Comparison of ENCODE assay signal across 11 cellular contexts in genomic region chr9:111994831-111995458, GRCh38.
A peak's percentile ranks its signal among the peaks of the same experiment; 100 is the strongest.
DNase-seq lines count a peak whose midpoint lies in the region; ATAC-seq, FAIRE-seq and TF ChIP-seq lines count a peak whose summit lies in the region.
"Had no signal": no experiment of that assay in that cellular context is flagged by ENCODE, and none has a peak within 500 bp of the region (broad histone marks: within the 10 kb centered on the region; RNA-seq: fewer than 3 reads in every experiment).

No MANE protein-coding gene starts in this region.

- peak overlapping the region; percentile 63 for H3K27ac Mint-ChIP-seq in activated CD8-positive, alpha-beta T cell treated with anti-CD3 and anti-CD28 coated beads for 36 hours
- H3K27ac Mint-ChIP-seq: immature natural killer cell had no signal

- intact Hi-C loops in activated CD8-positive, alpha-beta T cell treated with anti-CD3 and anti-CD28 coated beads for 36 hours (cut with micrococcal nuclease), result loop anchor here (2.0 kb wide), 1 partner anchor 42 kb away; no protein-coding TSS in a partner anchor

- ATAC-seq in GM18909 (IDR thresholded peaks at IDR 0.05; ENCODE audit: poor library complexity, unreplicated experiment) (peak; percentile 67), HG03460 (IDR thresholded peaks at IDR 0.05; ENCODE audit: unreplicated experiment) (no peak)
- ATAC-seq in activated CD8-positive, alpha-beta T cell treated with anti-CD3 and anti-CD28 coated beads for 36 hours, result peak; percentile 67

- no peak for DNase-seq in H54 (ENCODE audit: insufficient read length, low spot score)
- DNase-seq in activated CD8-positive, alpha-beta T cell treated with anti-CD3 and anti-CD28 coated beads for 36 hours, result no peak
- DNase-seq in mucosa of gallbladder (ENCODE audit: low spot score), result peak; percentile 54
- DNase-seq in OCI-M2 (lab: John Stamatoyannopoulos, UW; ENCODE audit: unreplicated experiment), result no peak
- DNase-seq in G401 (ENCODE audit: low spot score), result no peak
- DNase-seq in NOMO-1 treated with DMSO at 0.1 percent for 48 hours (lab: John Stamatoyannopoulos, UW; ENCODE audit: unreplicated experiment), result no peak
- DNase-seq: cerebellar nuclear complex, immature natural killer cell had no signal

- in situ Hi-C loops in G401 (cut with HindIII; ENCODE audit: low sequenced_read_pairs), result no loop called here

- no peak for TF ChIP-seq CTCF in activated CD8-positive, alpha-beta T cell treated with anti-CD3 and anti-CD28 coated beads for 36 hours (IDR thresholded peaks at IDR 0.05)

- FAIRE-seq in H54 (lab: Jason Lieb, UNC), result peak; percentile 20
- FAIRE-seq: TTC549 had no signal

- TF ChIP-seq POLR2A in H54 (IDR thresholded peaks at IDR 0.05; ENCODE audit: low read depth, low read length), result no peak

- H3K36me3 Mint-ChIP-seq in activated CD8-positive, alpha-beta T cell treated with anti-CD3 and anti-CD28 coated beads for 36 hours (ENCODE audit: low read depth), result peaks cover 3% of the 10 kb centered on the region
- H3K36me3 Mint-ChIP-seq: immature natural killer cell had no signal

- no peaks in the 10 kb centered on the region for H3K27me3 Mint-ChIP-seq in activated CD8-positive, alpha-beta T cell treated with anti-CD3 and anti-CD28 coated beads for 36 hours

- no peak overlapping the region for H3K4me3 Mint-ChIP-seq in activated CD8-positive, alpha-beta T cell treated with anti-CD3 and anti-CD28 coated beads for 36 hours
- H3K4me3 Mint-ChIP-seq: immature natural killer cell had no signal

- CTCF ChIA-PET in activated CD8-positive, alpha-beta T cell treated with anti-CD3 and anti-CD28 coated beads for 36 hours (lab: Charles Lee), result interaction anchor here (0.8 to 1.4 kb wide), 6 partner anchors 10 to 166 kb away, joined by 3 to 7 read pairs (median 4); no protein-coding TSS in a partner anchor

- peaks cover 35% of the 10 kb centered on the region for H3K4me1 Mint-ChIP-seq in activated CD8-positive, alpha-beta T cell treated with anti-CD3 and anti-CD28 coated beads for 36 hours (ENCODE audit: low read depth)

- peaks cover 7% of the 10 kb centered on the region for H3K9me3 Mint-ChIP-seq in activated CD8-positive, alpha-beta T cell treated with anti-CD3 and anti-CD28 coated beads for 36 hours
- H3K9me3 Mint-ChIP-seq: immature natural killer cell had no signal

- POLR2A ChIA-PET in activated CD8-positive, alpha-beta T cell treated with anti-CD3 and anti-CD28 coated beads for 36 hours (lab: Charles Lee), result interaction anchor here (0.6 to 0.8 kb wide), 2 partner anchors 18 to 57 kb away, joined by 3 to 4 read pairs; no protein-coding TSS in a partner anchor
